Comparison of ENCODE assay signal across 26 cellular contexts in genomic region chr7:155791836-155792235, GRCh38. TPM values are rescaled to one million over a fixed set of nuclear protein-coding genes. Genes with fewer than 3 reads are reported as not detected.
"Had no signal": no experiment of that assay in that cellular context is flagged by ENCODE, and none has a peak within 500 bp of the region (broad histone marks: within the 10 kb centered on the region; RNA-seq: fewer than 3 reads in every experiment).

No MANE protein-coding gene starts in this region.

- DNase-seq: activated CD4-positive, alpha-beta memory T cell treated with anti-CD3 and anti-CD28 coated beads for 36 hours; activated CD4-positive, alpha-beta T cell treated with anti-CD3 and anti-CD28 coated beads for 4 hours; activated gamma-delta T cell treated with Interleukin-2 at 50 U/mL for 16 hours; activated T-cell treated with anti-CD3 and anti-CD28 coated beads for 4 hours; cerebellar nuclear complex; cortex of kidney; effector CD4-positive, alpha-beta T cell; mesenchymal stem cell; mucosa of descending colon; naive B cell; stimulated activated CD4-positive, alpha-beta T cell treated with anti-CD3 and anti-CD28 coated beads, Interleukin-4, amount 100 ng/mL, for 4 hours; testis; upper lobe of left lung had no signal

- H3K27ac ChIP-seq: adrenal gland, breast epithelium, esophagus muscularis mucosa, ovary, testis, upper lobe of left lung had no signal

- H3K27me3 ChIP-seq: ovary, testis had no signal

- FAIRE-seq: astrocyte, endothelial cell of umbilical vein had no signal

- H3K9me3 ChIP-seq: adrenal gland, breast epithelium, esophagus muscularis mucosa, mucosa of descending colon, ovary, testis, upper lobe of left lung had no signal

- H3K36me3 ChIP-seq: adrenal gland, breast epithelium, esophagus muscularis mucosa, ovary, upper lobe of left lung had no signal

- H3K4me1 ChIP-seq: breast epithelium had no signal

- H3K4me3 ChIP-seq: adrenal gland, breast epithelium, esophagus muscularis mucosa, mucosa of descending colon, ovary, testis, upper lobe of left lung had no signal

- ATAC-seq: activated naive CD4-positive, alpha-beta T cell treated with anti-CD3 and anti-CD28 coated beads, Interleukin-2, amount 50 U/mL, for 72 hours; mucosa of descending colon; sciatic nerve; stimulated activated memory B cell treated with anti-CD40 and anti-IgM and Interleukin-4, amounts not matched to agents 10 μg/mL and 1 μg/mL and 100 μg/mL, for 72 hours; WTC11 had no signal

RNA-seq across cellular contexts. Expression of gene SHH, which starts 20.4 kb away (rescaled TPM):
- total RNA-seq: activated CD4-positive, alpha-beta memory T cell treated with anti-CD3 and anti-CD28 coated beads for 36 hours; activated naive CD4-positive, alpha-beta T cell treated with anti-CD3 and anti-CD28 coated beads, Interleukin-2, amount 50 U/mL, for 72 hours; activated T-helper 1 cell treated with anti-CD3 and anti-CD28 coated beads, Interleukin-12 subunit alpha, Interleukin-12 subunit beta, Interleukin-2, Interleukin-4 antibody, amounts not matched to agents 30 ng/mL and 10 ng/mL and 1 ng/mL, durations not matched to agents 14 hours and 24 hours and 36 hours; breast epithelium; endothelial cell of umbilical vein; esophagus muscularis mucosa; lower leg skin; neural crest cell had no signal
